In genomic region chr6:108565091-108565766, GRCh38 we compare ENCODE assay signal across 8 cellular contexts. TPM values are rescaled to one million over a fixed set of nuclear protein-coding genes. Genes with fewer than 3 reads are reported as not detected.
DNase-seq lines count a peak whose midpoint lies in the region; ATAC-seq, FAIRE-seq and TF ChIP-seq lines count a peak whose summit lies in the region.

No MANE protein-coding gene starts in this region.

- TF ChIP-seq EP300 in suprapubic skin (IDR thresholded peaks at IDR 0.05), result no peak

- H3K4me3 ChIP-seq in BLaER1 (no peak overlapping the region), fibroblast of lung (replicated peaks in 1 of 4; ENCODE audit: control extremely low read depth in 1 of 4, insufficient read depth in 1 of 4, low read depth in 3 of 4, low read length in 4 of 4) (peak overlapping the region; percentile 31 to 97 (median 96)), suprapubic skin (peak overlapping the region; percentile 89)

- DNase-seq in GM19239 (ENCODE audit: insufficient read length, low spot score) (no peak), SKM-1 treated with dmso at 0.1 percent for 144 hours (lab: John Stamatoyannopoulos, UW; ENCODE audit: unreplicated experiment) (peak; percentile 90), fibroblast of lung (ENCODE audit: low read depth in 2 of 2) (no peak), suprapubic skin (ENCODE audit: low spot score in 2 of 2) (no peak), H4 (ENCODE audit: low spot score) (no peak), amniotic stem cell (lab: John Stamatoyannopoulos, UW) (no peak)

- TF ChIP-seq POLR2A in suprapubic skin (IDR thresholded peaks at IDR 0.05), result no peak

- H3K27ac ChIP-seq in BLaER1 (no peak overlapping the region), fibroblast of lung (ENCODE audit: insufficient read depth, low read length) (peak overlapping the region; percentile 95), suprapubic skin (peak overlapping the region; percentile 73)

- peak; percentile 83 for ATAC-seq in HG03159 (IDR thresholded peaks at IDR 0.05; ENCODE audit: unreplicated experiment)

- H3K9ac ChIP-seq in BLaER1 (peak overlapping the region; percentile 26; the same call in 1 of the 2 replicates), fibroblast of lung (ENCODE audit: insufficient read depth, low read length) (peak overlapping the region; percentile 33)

- peak overlapping the region; percentile 95 for H3K4me2 ChIP-seq in BLaER1
- peak overlapping the region; percentile 86 for H3K4me2 ChIP-seq in fibroblast of lung (ENCODE audit: extremely low read depth, insufficient read depth, low read length)

- H2AFZ ChIP-seq in fibroblast of lung (ENCODE audit: low read length), result no peak overlapping the region

- TF ChIP-seq CTCF in fibroblast of lung (conservative IDR thresholded peaks at IDR 0.05 in 1 of 2, IDR thresholded peaks at IDR 0.05 in 1 of 2; ENCODE audit: low read depth in 1 of 2, low read length in 2 of 2), result no peak
- TF ChIP-seq CTCF in suprapubic skin (IDR thresholded peaks at IDR 0.05), result no peak

- H4K20me1 ChIP-seq in BLaER1 (peaks cover 95% of the 10 kb centered on the region), fibroblast of lung (ENCODE audit: control insufficient read depth, extremely low read depth, insufficient read depth, low read length) (peaks cover 7% of the 10 kb centered on the region)

- H3K9me3 ChIP-seq in BLaER1 (no peaks in the 10 kb centered on the region), fibroblast of lung (ENCODE audit: control insufficient read depth, insufficient read depth, low read depth, low read length) (no peaks in the 10 kb centered on the region), suprapubic skin (no peaks in the 10 kb centered on the region)

- peaks cover 83% of the 10 kb centered on the region for H3K79me2 ChIP-seq in fibroblast of lung (ENCODE audit: control insufficient read depth, insufficient read depth, low read length)

- H3K4me1 ChIP-seq in BLaER1, result peaks cover 59% of the 10 kb centered on the region
- H3K4me1 ChIP-seq in fibroblast of lung (ENCODE audit: control insufficient read depth, extremely low read depth, insufficient read depth, low read length), result peaks cover 24% of the 10 kb centered on the region
- H3K4me1 ChIP-seq in suprapubic skin, result peaks cover 67% of the 10 kb centered on the region

- peaks cover 16% of the 10 kb centered on the region; the same call in 1 of the 2 replicates for H3K27me3 ChIP-seq in BLaER1
- H3K27me3 ChIP-seq in fibroblast of lung (ENCODE audit: control insufficient read depth, insufficient read depth, low read length), result no peaks in the 10 kb centered on the region
- no peaks in the 10 kb centered on the region for H3K27me3 ChIP-seq in suprapubic skin

- H3K36me3 ChIP-seq in BLaER1 (peaks cover 47% of the 10 kb centered on the region), fibroblast of lung (ENCODE audit: control insufficient read depth, insufficient read depth, low read length) (peaks cover 9% of the 10 kb centered on the region), suprapubic skin (peaks cover 37% of the 10 kb centered on the region)

- WGBS in suprapubic skin, result 44% methylated on average over 4 of the region's 4 CpGs

- FAIRE-seq in GM19239 (lab: Jason Lieb, UNC), result peak; percentile 79

RNA-seq across cellular contexts. Expression of gene FOXO3, which starts 4.5 kb away (rescaled TPM):
- total RNA-seq in fibroblast of lung (53.7 and 63.9 TPM in 2 replicates), suprapubic skin (100 to 1,000 TPM; 103 to 141 (median 121) TPM)
- 36.9 and 49.5 TPM in 2 replicates for polyA plus RNA-seq in fibroblast of lung
- polyA plus RNA-seq in fibroblast of lung (2012), result 28.1 and 46.7 TPM in 2 replicates
- polyA minus RNA-seq in fibroblast of lung (ENCODE audit: low replicate concordance), result 241 and 323 TPM in 2 replicates
- 6.2 and 7.2 TPM in 2 replicates for total RNA-seq in H4 (2014; rRNA removed; shearing (Covaris generic))
